ENCODE assay signal across 22 cellular contexts in the genomic region with DNA sequence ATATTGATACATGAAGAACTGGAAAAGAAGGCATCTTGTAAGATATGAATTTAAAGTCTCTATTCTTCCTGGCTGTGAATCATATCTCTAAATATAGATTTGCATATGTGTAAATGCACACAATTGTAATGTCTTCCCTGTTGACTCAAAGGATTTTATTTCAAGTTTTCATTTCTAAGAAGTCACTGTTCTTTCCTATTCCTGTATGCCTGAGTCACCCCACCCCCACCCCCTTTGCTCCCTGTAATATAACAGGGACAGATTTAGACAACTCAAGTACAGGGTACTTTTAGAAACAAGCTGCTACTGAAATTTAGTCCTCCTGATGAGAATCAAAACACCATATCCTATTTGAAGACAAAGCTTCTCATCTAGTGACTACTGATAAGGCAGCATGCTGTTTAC. TPM values are rescaled to one million over a fixed set of nuclear protein-coding genes. Genes with fewer than 3 reads are reported as not detected.
DNase-seq lines count a peak whose midpoint lies in the region; ATAC-seq and TF ChIP-seq lines count a peak whose summit lies in the region.
"Had no signal": no experiment of that assay in that cellular context is flagged by ENCODE, and none has a peak within 500 bp of the region (broad histone marks: within the 10 kb centered on the region; RNA-seq: fewer than 3 reads in every experiment).

No MANE protein-coding gene starts in this region.

- H3K27me3 ChIP-seq in tibial nerve = no peaks in the 10 kb centered on the region
- H3K27me3 ChIP-seq: BLaER1, SJCRH30 had no signal

- H3K9me3 Mint-ChIP-seq in activated T-cell treated with anti-CD3 and anti-CD28 coated beads, Interleukin-2, amount 50 U/mL, for 72 hours = peaks cover 3 to 5% of the 10 kb centered on the region in 2 donors
- no peaks in the 10 kb centered on the region for H3K9me3 Mint-ChIP-seq in stimulated activated effector memory CD8-positive, alpha-beta T cell treated with anti-CD3 and anti-CD28 coated beads, Interleukin-12 subunit alpha, Interleukin-12 subunit beta, amount 100 ng/mL, for 72 hours

- peaks cover 2 to 7% of the 10 kb centered on the region in 2 donors for H3K36me3 Mint-ChIP-seq in activated T-cell treated with anti-CD3 and anti-CD28 coated beads, Interleukin-2, amount 50 U/mL, for 72 hours (ENCODE audit: insufficient read depth in 2 of 2)
- H3K36me3 Mint-ChIP-seq in stimulated activated effector memory CD8-positive, alpha-beta T cell treated with anti-CD3 and anti-CD28 coated beads, Interleukin-12 subunit alpha, Interleukin-12 subunit beta, amount 100 ng/mL, for 72 hours = no peaks in the 10 kb centered on the region

- intact Hi-C loops in left cardiac atrium (cut with DNase I) = loop anchor here in 1 of 2 donors (2.0 kb wide), 1 partner anchor 18 kb away; no protein-coding TSS in a partner anchor

- no peak overlapping the region for H3K27ac ChIP-seq in tibial nerve
- H3K27ac ChIP-seq: A549, BLaER1, SJCRH30 had no signal

- H3K9me3 ChIP-seq in tibial nerve = peaks cover 0 to 6% (median 0%) of the 10 kb centered on the region in 4 donors
- H3K9me3 ChIP-seq: A549, BLaER1, SJCRH30 had no signal

- H3K27ac Mint-ChIP-seq in activated T-cell treated with anti-CD3 and anti-CD28 coated beads, Interleukin-2, amount 50 U/mL, for 72 hours = peak overlapping the region; percentile 57
- H3K27ac Mint-ChIP-seq in stimulated activated effector memory CD8-positive, alpha-beta T cell treated with anti-CD3 and anti-CD28 coated beads, Interleukin-12 subunit alpha, Interleukin-12 subunit beta, amount 100 ng/mL, for 72 hours = no peak overlapping the region
- H3K27ac Mint-ChIP-seq: CD4-positive, alpha-beta memory T cell; GM23338 had no signal

- no peaks in the 10 kb centered on the region for H3K36me3 ChIP-seq in tibial nerve
- H3K36me3 ChIP-seq: BLaER1, SJCRH30 had no signal

- no peak overlapping the region for H3K4me3 ChIP-seq in tibial nerve
- H3K4me3 ChIP-seq: A549, BLaER1, GM23338, K562, SJCRH30 had no signal

- no peak for TF ChIP-seq POLR2A in tibial nerve (IDR thresholded peaks at IDR 0.05)

- no peak for DNase-seq in activated T-cell treated with anti-CD3 and anti-CD28 coated beads, Interleukin-2, amount 50 U/mL, for 72 hours
- DNase-seq in activated T-cell treated with anti-CD3 and anti-CD28 coated beads, Interleukin-2, amount 50 U/mL, for 1 hour = no peak
- DNase-seq in LHCN-M2 (ENCODE audit: low read depth) = peak; percentile 54
- no peak for DNase-seq in left cardiac atrium
- no peak for DNase-seq in stimulated activated effector memory CD8-positive, alpha-beta T cell treated with anti-CD3 and anti-CD28 coated beads, Interleukin-12 subunit alpha, Interleukin-12 subunit beta, amount 100 ng/mL, for 72 hours (ENCODE audit: low spot score in 2 of 2)
- DNase-seq in tibial nerve (ENCODE audit: low spot score in 2 of 2) = no peak
- DNase-seq: Calu3; CD4-positive, alpha-beta memory T cell; GF-D8; HCEC 1CT; NCI-H1105 treated with DMSO at 0.1 percent for 48 hours; NCI-H1694 treated with DMSO at 0.1 percent for 48 hours; NCI-H2107; NCI-H510A; PC-3; RPMI8226; SJCRH30 had no signal

- H3K4me1 Mint-ChIP-seq in activated T-cell treated with anti-CD3 and anti-CD28 coated beads, Interleukin-2, amount 50 U/mL, for 72 hours (ENCODE audit: low read depth) = peaks cover 9% of the 10 kb centered on the region
- H3K4me1 Mint-ChIP-seq in stimulated activated effector memory CD8-positive, alpha-beta T cell treated with anti-CD3 and anti-CD28 coated beads, Interleukin-12 subunit alpha, Interleukin-12 subunit beta, amount 100 ng/mL, for 72 hours = peaks cover 5% of the 10 kb centered on the region
- H3K4me1 Mint-ChIP-seq: CD4-positive, alpha-beta memory T cell; GM23338 had no signal

- no peaks in the 10 kb centered on the region for H3K4me1 ChIP-seq in tibial nerve
- H3K4me1 ChIP-seq: A549, BLaER1, SJCRH30 had no signal

- H3K4me3 Mint-ChIP-seq in activated T-cell treated with anti-CD3 and anti-CD28 coated beads, Interleukin-2, amount 50 U/mL, for 72 hours = no peak overlapping the region
- H3K4me3 Mint-ChIP-seq in stimulated activated effector memory CD8-positive, alpha-beta T cell treated with anti-CD3 and anti-CD28 coated beads, Interleukin-12 subunit alpha, Interleukin-12 subunit beta, amount 100 ng/mL, for 72 hours = no peak overlapping the region
- H3K4me3 Mint-ChIP-seq: CD4-positive, alpha-beta memory T cell; GM23338 had no signal

- TF ChIP-seq EP300 in tibial nerve (IDR thresholded peaks at IDR 0.05) = no peak

- TF ChIP-seq CTCF in tibial nerve (IDR thresholded peaks at IDR 0.05) = no peak

- peaks cover 40% of the 10 kb centered on the region for H3K27me3 Mint-ChIP-seq in activated T-cell treated with anti-CD3 and anti-CD28 coated beads, Interleukin-2, amount 50 U/mL, for 72 hours (ENCODE audit: low read depth)

- ATAC-seq in activated T-cell treated with anti-CD3 and anti-CD28 coated beads, Interleukin-2, amount 50 U/mL, for 72 hours (replicated peaks in 1 of 2) = peak; percentile 29 to 57
- ATAC-seq in left cardiac atrium (peak; percentile 30 to 53), HG03442 (IDR thresholded peaks at IDR 0.05; ENCODE audit: unreplicated experiment) (no peak)
- peak; percentile 45 for ATAC-seq in stimulated activated effector memory CD8-positive, alpha-beta T cell treated with anti-CD3 and anti-CD28 coated beads, Interleukin-12 subunit alpha, Interleukin-12 subunit beta, amount 100 ng/mL, for 72 hours
- ATAC-seq: GM23338, K562, PC-3 had no signal

RNA-seq across cellular contexts. Expression of a gene that starts 43.0 kb away (rescaled TPM):
- total RNA-seq in activated T-cell treated with anti-CD3 and anti-CD28 coated beads, Interleukin-2, amount 50 U/mL, for 72 hours = 1 to 10 TPM; 4.8 to 5.4 TPM
- total RNA-seq in LHCN-M2 (2014; rRNA removed) (20.6 and 21.4 TPM in 2 replicates), left cardiac atrium (1 to 10 TPM; 6.5 to 9.6 TPM), tibial nerve (10 to 100 TPM; 23.5 to 33.4 (median 26.1) TPM)
- 1.8 TPM for polyA plus RNA-seq in LHCN-M2 (2012)
